Comparison of ENCODE assay signal across 21 cellular contexts in genomic region chr2:186031229-186031628, GRCh38.
A peak's percentile ranks its signal among the peaks of the same experiment; 100 is the strongest.
DNase-seq lines count a peak whose midpoint lies in the region; ATAC-seq and TF ChIP-seq lines count a peak whose summit lies in the region.
"Had no signal": no experiment of that assay in that cellular context is flagged by ENCODE, and none has a peak within 500 bp of the region (broad histone marks: within the 10 kb centered on the region; RNA-seq: fewer than 3 reads in every experiment).

No MANE protein-coding gene starts in this region.

- H3K36me3 ChIP-seq in uterus (no peaks in the 10 kb centered on the region), colonic mucosa (no peaks in the 10 kb centered on the region)

- peak; percentile 17 for DNase-seq in DMS53 treated with DMSO at 0.1 percent for 48 hours (lab: John Stamatoyannopoulos, UW; ENCODE audit: unreplicated experiment)
- DNase-seq in left colon = no peak
- DNase-seq in uterus = no peak
- no peak for DNase-seq in colonic mucosa
- DNase-seq in D341Med (ENCODE audit: low spot score) = no peak
- no peak for DNase-seq in activated CD4-positive, alpha-beta T cell treated with anti-CD3 and anti-CD28 coated beads, Interleukin-2, amount 50 U/mL, for 4 hours
- DNase-seq: COR-L47, DMS79 treated with DMSO at 0.1 percent for 48 hours, NCI-H1092, NCI-H1694, NCI-H2171, NCI-H446 treated with DMSO at 0.1 percent for 48 hours, NCI-H774, SHP77 treated with DMSO at 0.1 percent for 48 hours, T-helper 17 cell had no signal

- H3K4me1 ChIP-seq in uterus = no peaks in the 10 kb centered on the region
- H3K4me1 ChIP-seq in colonic mucosa = no peaks in the 10 kb centered on the region
- H3K4me1 ChIP-seq: A549 had no signal

- H3K4me3 ChIP-seq in uterus (no peak overlapping the region), colonic mucosa (no peak overlapping the region)
- H3K4me3 ChIP-seq: A549 had no signal

- H3K9me3 ChIP-seq in uterus (no peaks in the 10 kb centered on the region), colonic mucosa (no peaks in the 10 kb centered on the region)
- H3K9me3 ChIP-seq: A549 had no signal

- no peak overlapping the region for H3K9ac ChIP-seq in colonic mucosa (ENCODE audit: low read depth in 2 of 2, low read length in 2 of 2)

- peak; percentile 51 for ATAC-seq in GM18909 (IDR thresholded peaks at IDR 0.05; ENCODE audit: poor library complexity, unreplicated experiment)
- peak; percentile 56 for ATAC-seq in HG03159 (IDR thresholded peaks at IDR 0.05; ENCODE audit: unreplicated experiment)
- ATAC-seq in left colon = peak; percentile 65
- ATAC-seq: A549, Panc1, T-helper 17 cell had no signal

- TF ChIP-seq CTCF in uterus (IDR thresholded peaks at IDR 0.05) (no peak), colonic mucosa (IDR thresholded peaks at IDR 0.05) (no peak)

- H3K27ac ChIP-seq in uterus = no peak overlapping the region
- H3K27ac ChIP-seq in colonic mucosa = no peak overlapping the region
- H3K27ac ChIP-seq: A549, C4-2B, HL-60 had no signal

- H3K27me3 ChIP-seq in uterus (no peaks in the 10 kb centered on the region), colonic mucosa (no peaks in the 10 kb centered on the region)

- intact Hi-C loops in left colon (cut with DNase I, micrococcal nuclease) = no loop called here
- intact Hi-C loops in uterus (cut with DNase I; ENCODE audit: low total_unique reads) = no loop called here
- intact Hi-C loops in colonic mucosa (cut with DNase I) = no loop called here

- no peak for TF ChIP-seq POLR2A in uterus (IDR thresholded peaks at IDR 0.05)
